ENCODE assay signal across 8 cellular contexts in genomic region chr5:138033916-138034315, GRCh38. TPM values are rescaled to one million over a fixed set of nuclear protein-coding genes. Genes with fewer than 3 reads are reported as not detected.
DNase-seq lines count a peak whose midpoint lies in the region; ATAC-seq and TF ChIP-seq lines count a peak whose summit lies in the region.

No MANE protein-coding gene starts in this region.

- H3K36me3 ChIP-seq in DND-41 (ENCODE audit: insufficient read depth, low read length) (peaks cover 2% of the 10 kb centered on the region; the same call in 1 of the 2 replicates), NT2/D1 (ENCODE audit: insufficient read depth, insufficient read length, low read length) (peaks cover 3% of the 10 kb centered on the region), endodermal cell (ENCODE audit: control insufficient read depth, insufficient read depth, low read length) (no peaks in the 10 kb centered on the region), Peyer's patch (no peaks in the 10 kb centered on the region)

- peak overlapping the region; percentile 97 for H3K4me2 ChIP-seq in DND-41 (ENCODE audit: insufficient read depth, low read length)

- H3K27ac ChIP-seq in DND-41 (ENCODE audit: low read length) (peak overlapping the region; percentile 98), endodermal cell (ENCODE audit: low read depth, low read length) (no peak overlapping the region), Peyer's patch (peak overlapping the region in 1 of 4 donors; percentile 99)

- H3K4me3 ChIP-seq in DND-41 (ENCODE audit: low read depth in 1 of 2, low read length in 2 of 2) (peak overlapping the region; percentile 91 to 94; a peak in 3 of 4 replicates), NT2/D1 (ENCODE audit: insufficient read length, low read depth) (peak overlapping the region; percentile 75), endodermal cell (ENCODE audit: low read length) (peak overlapping the region; percentile 100), Peyer's patch (peak overlapping the region in 1 of 4 donors; percentile 91)

- peaks cover 48% of the 10 kb centered on the region for H3K79me2 ChIP-seq in DND-41 (ENCODE audit: insufficient read depth, low read length)

- H3K36me3 Mint-ChIP-seq in endodermal cell (ENCODE audit: low read depth) (peaks cover 2% of the 10 kb centered on the region), progenitor cell of endocrine pancreas (ENCODE audit: insufficient read depth) (peaks cover 1% of the 10 kb centered on the region)

- peaks cover 47% of the 10 kb centered on the region for H3K4me1 ChIP-seq in DND-41 (ENCODE audit: insufficient read depth, low read length)
- H3K4me1 ChIP-seq in NT2/D1 (ENCODE audit: insufficient read depth, insufficient read length), result no peaks in the 10 kb centered on the region
- H3K4me1 ChIP-seq in endodermal cell (ENCODE audit: control insufficient read depth, insufficient read depth, low read length), result peaks cover 2% of the 10 kb centered on the region
- peaks cover 0 to 28% (median 6%) of the 10 kb centered on the region in 4 donors for H3K4me1 ChIP-seq in Peyer's patch

- H3K27me3 Mint-ChIP-seq in endodermal cell (ENCODE audit: insufficient read depth) (no peaks in the 10 kb centered on the region), progenitor cell of endocrine pancreas (no peaks in the 10 kb centered on the region)

- TF ChIP-seq CTCF in DND-41 (IDR thresholded peaks at IDR 0.05; ENCODE audit: borderline replicate concordance, extremely low read depth, low read length, poor library complexity, severe bottlenecking) (no peak), endodermal cell (conservative IDR thresholded peaks at IDR 0.05) (no peak), progenitor cell of endocrine pancreas (IDR thresholded peaks at IDR 0.05; ENCODE audit: unreplicated experiment) (no peak), Peyer's patch (IDR thresholded peaks at IDR 0.05) (no peak)

- TF ChIP-seq POLR2A in Peyer's patch (IDR thresholded peaks at IDR 0.05), result no peak

- peak overlapping the region; percentile 100 for H3K9ac ChIP-seq in DND-41 (ENCODE audit: low read depth, low read length)
- no peak overlapping the region for H3K9ac ChIP-seq in NT2/D1 (ENCODE audit: insufficient read length, low read depth)
- H3K9ac ChIP-seq in endodermal cell (ENCODE audit: extremely low read depth, low read length, poor library complexity, severe bottlenecking), result peak overlapping the region; percentile 90

- H3K4me1 Mint-ChIP-seq in endodermal cell, result peaks cover 18% of the 10 kb centered on the region
- peaks cover 26% of the 10 kb centered on the region for H3K4me1 Mint-ChIP-seq in progenitor cell of endocrine pancreas (ENCODE audit: low read depth)

- H4K20me1 ChIP-seq in DND-41 (ENCODE audit: insufficient read depth, low read length), result peaks cover 36% of the 10 kb centered on the region

- H3K27me3 ChIP-seq in DND-41 (ENCODE audit: insufficient read depth, low read length, poor library complexity) (no peaks in the 10 kb centered on the region), NT2/D1 (ENCODE audit: insufficient read depth, insufficient read length) (no peaks in the 10 kb centered on the region), endodermal cell (ENCODE audit: control insufficient read depth, insufficient read depth, low read length, poor library complexity, severe bottlenecking) (no peaks in the 10 kb centered on the region), Peyer's patch (no peaks in the 10 kb centered on the region)

- no peak for ATAC-seq in DND-41 (ENCODE audit: insufficient read depth, low read depth)
- no peak for ATAC-seq in left lobe of liver

- H3K4me3 Mint-ChIP-seq in endodermal cell (peak overlapping the region; percentile 99), progenitor cell of endocrine pancreas (ENCODE audit: low read depth) (peak overlapping the region; percentile 98)

- no peak for DNase-seq in DND-41
- DNase-seq in NT2/D1 (ENCODE audit: low read depth, low spot score), result no peak
- DNase-seq in endodermal cell, result no peak
- DNase-seq in progenitor cell of endocrine pancreas (ENCODE audit: low spot score, unreplicated experiment), result no peak
- DNase-seq in germinal center (ENCODE audit: low spot score), result no peak
- no peak for DNase-seq in left lobe of liver (ENCODE audit: low spot score)
- DNase-seq in Peyer's patch, result no peak
- no peak for DNase-seq in amniotic stem cell (lab: John Stamatoyannopoulos, UW)

- peak overlapping the region; percentile 98 for H2AFZ ChIP-seq in DND-41 (ENCODE audit: low read depth, low read length)

- H3K27ac Mint-ChIP-seq in endodermal cell (peak overlapping the region; percentile 99), progenitor cell of endocrine pancreas (peak overlapping the region; percentile 99)

- H3K9me3 Mint-ChIP-seq in endodermal cell (no peaks in the 10 kb centered on the region), progenitor cell of endocrine pancreas (ENCODE audit: low read depth) (no peaks in the 10 kb centered on the region)

- H3K9me3 ChIP-seq in DND-41 (ENCODE audit: insufficient read depth, low read length, severe bottlenecking), result no peaks in the 10 kb centered on the region
- H3K9me3 ChIP-seq in NT2/D1 (ENCODE audit: insufficient read depth, low read length), result no peaks in the 10 kb centered on the region
- H3K9me3 ChIP-seq in endodermal cell (ENCODE audit: control insufficient read depth, low read length), result no peaks in the 10 kb centered on the region
- no peaks in the 10 kb centered on the region for H3K9me3 ChIP-seq in Peyer's patch

- WGBS in endodermal cell (ENCODE audit: insufficient coverage in 1 of 2, insufficient read length in 1 of 2), 2 experiments, result 89 to 91% methylated on average over 1 to 2 of the region's 2 CpGs

RNA-seq across cellular contexts. Expression of gene FAM13B, which starts 1.0 kb away (rescaled TPM):
- total RNA-seq in endodermal cell (10 to 100 TPM; 22.9 to 28.7 TPM), progenitor cell of endocrine pancreas (59.8 and 62.1 TPM in 2 replicates), left lobe of liver (8.0 TPM), Peyer's patch (10 to 100 TPM; 21.9 to 92.4 (median 32.7) TPM)
- polyA plus RNA-seq in endodermal cell (2013, experiment 1 of 2), result 20.5 TPM
- polyA plus RNA-seq in endodermal cell (2013, experiment 2 of 2), result 20.1 TPM

RNA-seq across cellular contexts. Expression of gene WNT8A, which starts 49.9 kb away (rescaled TPM):
- total RNA-seq in endodermal cell (1 to 10 TPM in 1 of 2 donors, under 1 TPM in 1; 0.49 to 2.2 TPM), progenitor cell of endocrine pancreas (not detected in 2 replicates), left lobe of liver (not detected), Peyer's patch (not detected)
- 0.39 TPM for polyA plus RNA-seq in endodermal cell (2013, experiment 1 of 2)
- 0.62 TPM for polyA plus RNA-seq in endodermal cell (2013, experiment 2 of 2)
